In genomic region chr7:22860784-22861482, GRCh38 we compare ENCODE assay signal across 8 cellular contexts. TPM values are rescaled to one million over a fixed set of nuclear protein-coding genes. Genes with fewer than 3 reads are reported as not detected.
DNase-seq lines count a peak whose midpoint lies in the region; ATAC-seq, FAIRE-seq and TF ChIP-seq lines count a peak whose summit lies in the region.

No MANE protein-coding gene starts in this region.

- H3K36me3 ChIP-seq in DOHH2 (ENCODE audit: control insufficient read depth, low read length) (peaks cover 57% of the 10 kb centered on the region), Loucy (ENCODE audit: insufficient read depth, low read length) (peaks cover 6% of the 10 kb centered on the region; the same call in 1 of the 2 replicates), GM12878 (ENCODE audit: control insufficient read depth in 2 of 2, insufficient read depth in 2 of 2, low read length in 1 of 2) (peaks cover 0 to 5% of the 10 kb centered on the region in 2 experiments; a peak in 1 of 4 replicates)

- H3F3A ChIP-seq in DOHH2 (ENCODE audit: control insufficient read depth, insufficient read depth) (peaks cover 82% of the 10 kb centered on the region), Loucy (ENCODE audit: low read depth) (no peaks in the 10 kb centered on the region)

- 89% methylated on average over 4 of the region's 4 CpGs for WGBS in GM12878 (ENCODE audit: insufficient coverage, insufficient replicate concordance, low lambda C conversion rate, missing lambda C conversion rate)

- TF ChIP-seq CTCF in DOHH2 (IDR thresholded peaks at IDR 0.05; ENCODE audit: low read depth, low read length, poor library complexity, severe bottlenecking) (peak; percentile 92), Loucy (conservative IDR thresholded peaks at IDR 0.05; ENCODE audit: low read length) (peak; percentile 85), GM12878 (IDR thresholded peaks at IDR 0.05 in 2 of 3, conservative IDR thresholded peaks at IDR 0.05 in 1 of 3; ENCODE audit: control insufficient read depth in 2 of 3, extremely low read depth in 1 of 3, insufficient read depth in 1 of 3, low read depth in 3 of 3, low read length in 3 of 3) (peak; percentile 20 to 59 (median 59); a peak in 5 of 6 replicates), nephron (IDR thresholded peaks at IDR 0.05; ENCODE audit: unreplicated experiment in 3 of 3) (peak in 2 of 3 experiments; percentile 19 to 22)

- ATAC-seq in GM12878 (no peak), HG03521 (IDR thresholded peaks at IDR 0.05; ENCODE audit: unreplicated experiment) (no peak), GM21447 (IDR thresholded peaks at IDR 0.05; ENCODE audit: unreplicated experiment) (no peak), left cardiac atrium (no peak)

- TF ChIP-seq RAD21 in GM12878 (IDR thresholded peaks at IDR 0.05; ENCODE audit: insufficient read depth, low read depth, low read length), result no peak

- H3K4me2 ChIP-seq in DOHH2 (ENCODE audit: low read length), result 0 out of 2 replicates have a peak overlapping the region, but pooled peaks have one; percentile 1
- no peak overlapping the region for H3K4me2 ChIP-seq in Loucy (ENCODE audit: low read depth, low read length, poor library complexity, severe bottlenecking)
- H3K4me2 ChIP-seq in GM12878 (ENCODE audit: control insufficient read depth, insufficient read depth), result no peak overlapping the region

- peaks cover 15% of the 10 kb centered on the region for H3K36me3 Mint-ChIP-seq in nephron (ENCODE audit: low read depth)

- peaks cover 9% of the 10 kb centered on the region for H3K79me2 ChIP-seq in DOHH2 (ENCODE audit: control insufficient read depth, low read length)
- H3K79me2 ChIP-seq in Loucy (ENCODE audit: insufficient read depth, low read length), result peaks cover 10% of the 10 kb centered on the region; the same call in 1 of the 2 replicates
- H3K79me2 ChIP-seq in GM12878 (ENCODE audit: control insufficient read depth, insufficient read depth, low read length), result peaks cover 19% of the 10 kb centered on the region

- no peak for TF ChIP-seq EP300 in GM12878 (IDR thresholded peaks at IDR 0.05; ENCODE audit: borderline replicate concordance in 1 of 2, control insufficient read depth in 1 of 2, low read depth in 2 of 2, low read length in 2 of 2)

- intact Hi-C loops in GM12878 (cut with micrococcal nuclease; ENCODE audit: unreplicated experiment) (loop anchor here (1.0 kb wide), 1 partner anchor 23 kb away; no protein-coding TSS in a partner anchor), left cardiac atrium (cut with DNase I) (no loop called here)

- H3K4me1 ChIP-seq in DOHH2 (ENCODE audit: control insufficient read depth, low read length) (peaks cover 36% of the 10 kb centered on the region), Loucy (ENCODE audit: insufficient read depth, low read length, poor library complexity, severe bottlenecking) (peaks cover 9% of the 10 kb centered on the region), GM12878 (ENCODE audit: control insufficient read depth, insufficient read depth, low read length) (peaks cover 10% of the 10 kb centered on the region)

- H3K27me3 Mint-ChIP-seq in nephron (ENCODE audit: low read depth), result peaks cover 3% of the 10 kb centered on the region

- H3K27me3 ChIP-seq in DOHH2 (ENCODE audit: control insufficient read depth, low read length), result no peaks in the 10 kb centered on the region
- H3K27me3 ChIP-seq in Loucy (ENCODE audit: insufficient read depth, low read length, poor library complexity, severe bottlenecking), result no peaks in the 10 kb centered on the region
- no peaks in the 10 kb centered on the region for H3K27me3 ChIP-seq in GM12878 (replicated peaks in 1 of 2; ENCODE audit: control insufficient read depth in 2 of 2, insufficient read depth in 2 of 2, low read length in 1 of 2)

- no peaks in the 10 kb centered on the region for H3K9me2 ChIP-seq in DOHH2 (replicated peaks; ENCODE audit: control insufficient read depth, low read length)
- H3K9me2 ChIP-seq in Loucy (replicated peaks; ENCODE audit: low read depth, low read length), result no peaks in the 10 kb centered on the region

- no peaks in the 10 kb centered on the region for H3K9me3 ChIP-seq in DOHH2 (ENCODE audit: control insufficient read depth, insufficient read depth, low read length)
- H3K9me3 ChIP-seq in Loucy (ENCODE audit: insufficient read depth, low read depth, low read length), result no peaks in the 10 kb centered on the region
- H3K9me3 ChIP-seq in GM12878 (replicated peaks; ENCODE audit: control insufficient read depth, insufficient read depth, low read length), result no peaks in the 10 kb centered on the region; the same call in 2 of the 3 replicates

- no peak for DNase-seq in GM12878 (ENCODE audit: low read depth, low spot score)
- DNase-seq in inferior parietal cortex (ENCODE audit: extremely low spot score), result no peak
- DNase-seq in left cardiac atrium, result no peak

- H2AFZ ChIP-seq in Loucy (ENCODE audit: low read length) (no peak overlapping the region), GM12878 (ENCODE audit: control insufficient read depth, low read depth, low read length) (no peak overlapping the region)

- H3K9me3 Mint-ChIP-seq in nephron, result no peaks in the 10 kb centered on the region

- H3K9ac ChIP-seq in Loucy (ENCODE audit: low read depth, low read length, poor library complexity, severe bottlenecking) (no peak overlapping the region), GM12878 (ENCODE audit: control insufficient read depth, insufficient read depth, low read length) (no peak overlapping the region)

- POLR2A ChIA-PET in GM12878 (lab: Charles Lee), result interaction anchor here (0.6 to 2.9 kb wide), 4 partner anchors 7 to 24 kb away, joined by 3 to 17 read pairs (median 10); no protein-coding TSS in a partner anchor

- CTCF ChIA-PET in GM12878 (lab: Yijun Ruan, JAX), result interaction anchor here (0.6 to 3.3 kb wide), 18 partner anchors 10 to 193 kb away, joined by 3 to 45 read pairs (median 4); partner anchors contain the start of gene TOMM7

- TF ChIP-seq POLR2A in GM12878 (IDR thresholded peaks at IDR 0.05; ENCODE audit: low read depth, low read length), result no peak

- no peak overlapping the region for H3K27ac Mint-ChIP-seq in nephron

- RAD21 ChIA-PET in GM12878 (lab: Charles Lee; ENCODE audit: unreplicated experiment), result interaction anchor here (0.8 to 2.1 kb wide), 7 partner anchors 12 to 245 kb away, joined by 3 to 13 read pairs (median 4); partner anchors contain the start of gene KLHL7

- H3K27ac ChIP-seq in DOHH2 (ENCODE audit: low read depth, low read length), result peak overlapping the region; percentile 44
- peak overlapping the region; percentile 1; the same call in 1 of the 2 replicates for H3K27ac ChIP-seq in GM12878 (ENCODE audit: control insufficient read depth, insufficient read depth)

- no TSS peak for BruUV-seq in GM12878 (replicated peaks; lab: Mats Ljungman, UMichigan)

- SMC1A ChIA-PET in GM12878 (lab: Charles Lee; ENCODE audit: uncharacterized antibody, unreplicated experiment), result interaction anchor here (0.7 to 3.1 kb wide), 17 partner anchors 8 to 194 kb away, joined by 3 to 34 read pairs (median 5); partner anchors contain the start of gene IL6

- H3K4me3 ChIP-seq in DOHH2 (ENCODE audit: low read length) (no peak overlapping the region), Loucy (ENCODE audit: low read length, poor library complexity, severe bottlenecking) (no peak overlapping the region), GM12878 (no peak overlapping the region)

- no peaks in the 10 kb centered on the region; the same call in 1 of the 2 replicates for H4K20me1 ChIP-seq in DOHH2 (ENCODE audit: control insufficient read depth, insufficient read depth, low read depth, low read length)
- H4K20me1 ChIP-seq in Loucy (ENCODE audit: insufficient read depth, low read length, poor library complexity, severe bottlenecking), result no peaks in the 10 kb centered on the region
- no peaks in the 10 kb centered on the region for H4K20me1 ChIP-seq in GM12878 (ENCODE audit: control insufficient read depth, insufficient read depth)

- H3K4me3 Mint-ChIP-seq in nephron, result no peak overlapping the region

- H3K4me1 Mint-ChIP-seq in nephron, result peaks cover 9% of the 10 kb centered on the region

- FAIRE-seq in GM12878 (lab: Jason Lieb, UNC), result no peak

- in situ Hi-C loops in GM12878 (cut with MboI), result no loop called here

TF ChIP-seq in GM12878, 131 proteins besides CTCF, POLR2A, EP300 and RAD21 (continues in another document):
- TF ChIP-seq EZH2 (IDR thresholded peaks at IDR 0.05; ENCODE audit: borderline replicate concordance, control insufficient read depth, low read depth, low read length) (no peak), ZNF274 (IDR thresholded peaks at IDR 0.05; ENCODE audit: insufficient read depth, insufficient read length) (no peak), ESRRA (IDR thresholded peaks at IDR 0.05; ENCODE audit: low read length) (no peak), SIN3A (IDR thresholded peaks at IDR 0.05; ENCODE audit: low read depth, low read length) (no peak)

RNA-seq across cellular contexts. Expression of gene TOMM7, which starts 38.3 kb away (rescaled TPM):
- 25.0 and 27.4 TPM in 2 replicates for total RNA-seq in GM12878 (2013; cell fraction: nucleolus; rRNA removed)
- total RNA-seq in GM12878 (2014; rRNA removed), result 173 and 183 TPM in 2 replicates
- total RNA-seq in GM12878 (2014; rRNA removed; fragmentation: Illumina TruSeq; extraction: Trizol), result 182 and 183 TPM in 2 replicates
- 234 and 256 TPM in 2 replicates for total RNA-seq in GM12878 (2021)
- 230 TPM for polyA plus RNA-seq in GM12878 (2011; ENCODE audit: low read depth)
- polyA plus RNA-seq in GM12878 (2011; rRNA removed), result 946 and 1,497 TPM in 2 replicates
- 205 and 237 TPM in 2 replicates for polyA plus RNA-seq in GM12878 (2011; cell fraction: cytosol; rRNA removed)
- polyA plus RNA-seq in GM12878 (2011; cell fraction: nucleus; rRNA removed), result 100 and 101 TPM in 2 replicates
- polyA plus RNA-seq in GM12878 (2012), result 306 and 736 TPM in 2 replicates
- polyA plus RNA-seq in GM12878 (2014; fragmentation: Illumina TruSeq; extraction: Trizol), result 107 and 151 TPM in 2 replicates
- polyA plus RNA-seq in GM12878 (2014; fragmentation: Nextera tagmentation; extraction: Ambion mirVana), result 100 to 1,000 TPM; 368 to 461 TPM
- polyA plus RNA-seq in GM12878 (2014; rRNA removed), result 237 and 277 TPM in 2 replicates
- polyA plus RNA-seq in GM12878 (2016; fragmentation: Nextera tagmentation; extraction: Ambion mirVana), result 100 to 1,000 TPM; 460 to 475 TPM
- polyA minus RNA-seq in GM12878 (2011; rRNA and poly(A)+ RNA removed), result 52.5 and 58.4 TPM in 2 replicates
- 18.3 and 28.3 TPM in 2 replicates for polyA minus RNA-seq in GM12878 (2011; cell fraction: cytosol; rRNA and poly(A)+ RNA removed)
- polyA minus RNA-seq in GM12878 (2011; cell fraction: nucleus; rRNA and poly(A)+ RNA removed), result 11.6 and 14.9 TPM in 2 replicates
- 100 to 1,000 TPM; 365 to 444 TPM for total RNA-seq in left cardiac atrium

Comparison
In these comparisons a context has a peak if more than half of its experiments do, and no peak if none do; other contexts are left out.
1. CTCF ChIP-seq: peak in every context shown above with its lines; median percentile 92 in DOHH2; 85 in Loucy; 59 in GM12878; 20 in nephron.